Comparison of ENCODE assay signal across 8 cellular contexts in genomic region chr4:3346146-3346545, GRCh38. TPM values are rescaled to one million over a fixed set of nuclear protein-coding genes. Genes with fewer than 3 reads are reported as not detected.
DNase-seq lines count a peak whose midpoint lies in the region; ATAC-seq, FAIRE-seq and TF ChIP-seq lines count a peak whose summit lies in the region.

No MANE protein-coding gene starts in this region.

- H3K4me1 Mint-ChIP-seq in mesothelial cell of epicardium: peaks cover 17% of the 10 kb centered on the region

- POLR2A ChIA-PET in endothelial cell of umbilical vein (lab: Charles Lee): interaction anchor here (0.7 to 1.0 kb wide), 2 partner anchors 24 to 95 kb away, joined by 3 to 4 read pairs; no protein-coding TSS in a partner anchor

- no peaks in the 10 kb centered on the region for H3K9me1 ChIP-seq in endothelial cell of umbilical vein (replicated peaks; ENCODE audit: control insufficient read depth, extremely low read depth, insufficient read depth, low read length)

- H3K79me2 ChIP-seq in endothelial cell of umbilical vein (ENCODE audit: control insufficient read depth, insufficient read depth, low read length): peaks cover 23% of the 10 kb centered on the region

- FAIRE-seq in endothelial cell of umbilical vein (lab: Jason Lieb, UNC): peak; percentile 68

- BruUV-seq in endothelial cell of umbilical vein (replicated peaks; lab: Mats Ljungman, UMichigan): no TSS peak

- intact Hi-C loops in endothelial cell of umbilical vein (cut with micrococcal nuclease): loop anchor here (1.0 to 5.0 kb wide), 3 partner anchors 41 to 134 kb away; no protein-coding TSS in a partner anchor

- H3K4me3 ChIP-seq in endothelial cell of umbilical vein (replicated peaks in 1 of 3; ENCODE audit: insufficient read depth in 1 of 3, low read depth in 1 of 3, low read length in 3 of 3): no peak overlapping the region

- no peak overlapping the region for H3K27ac Mint-ChIP-seq in mesothelial cell of epicardium

- peaks cover 6% of the 10 kb centered on the region for H3K36me3 Mint-ChIP-seq in mesothelial cell of epicardium

- TF ChIP-seq CTCF in endothelial cell of umbilical vein (IDR thresholded peaks at IDR 0.05; ENCODE audit: extremely low read depth in 1 of 2, insufficient read depth in 1 of 2, low read depth in 1 of 2, low read length in 2 of 2): peak; percentile 70 to 76
- TF ChIP-seq CTCF in mesothelial cell of epicardium (IDR thresholded peaks at IDR 0.05; ENCODE audit: unreplicated experiment): peak; percentile 81

- peaks cover 0 to 6% of the 10 kb centered on the region in 2 experiments for H3K36me3 ChIP-seq in endothelial cell of umbilical vein (ENCODE audit: control insufficient read depth in 2 of 2, extremely low read depth in 1 of 2, insufficient read depth in 2 of 2, low read length in 2 of 2)

- no peak for TF ChIP-seq POLR2A in endothelial cell of umbilical vein (IDR thresholded peaks at IDR 0.05; ENCODE audit: low read depth, low read length)

- dilution Hi-C loops in endothelial cell of umbilical vein (cut with MboI; ENCODE audit: extremely low pct_ligation_motif_present, low sequenced_read_pairs): no loop called here

- ATAC-seq in GM18517 (IDR thresholded peaks at IDR 0.05; ENCODE audit: unreplicated experiment): peak; percentile 69
- ATAC-seq in GM21529 (IDR thresholded peaks at IDR 0.05; ENCODE audit: unreplicated experiment): no peak
- no peak for ATAC-seq in HG03571 (IDR thresholded peaks at IDR 0.05; ENCODE audit: unreplicated experiment)

- H3K27ac ChIP-seq in endothelial cell of umbilical vein (ENCODE audit: insufficient read depth, low read depth, low read length): no peak overlapping the region

- H3K9me3 ChIP-seq in endothelial cell of umbilical vein (replicated peaks; ENCODE audit: control insufficient read depth, insufficient read depth, low read length): no peaks in the 10 kb centered on the region

- H3K27me3 ChIP-seq in endothelial cell of umbilical vein (ENCODE audit: control insufficient read depth in 2 of 2, insufficient read depth in 2 of 2, low read length in 2 of 2): no peaks in the 10 kb centered on the region

- CTCF ChIA-PET in endothelial cell of umbilical vein (lab: Charles Lee): interaction anchor here (0.5 to 5.5 kb wide), 38 partner anchors 9 to 239 kb away, joined by 3 to 78 read pairs (median 6); partner anchors contain the start of gene HGFAC

- no peak overlapping the region for H3K4me3 Mint-ChIP-seq in mesothelial cell of epicardium

- H4K20me1 ChIP-seq in endothelial cell of umbilical vein (replicated peaks; ENCODE audit: control insufficient read depth, extremely low read depth, insufficient read depth, low read length): no peaks in the 10 kb centered on the region

- H3K9me3 Mint-ChIP-seq in mesothelial cell of epicardium: no peaks in the 10 kb centered on the region

- H3K9ac ChIP-seq in endothelial cell of umbilical vein (replicated peaks; ENCODE audit: extremely low read depth, insufficient read depth, low read length): no peak overlapping the region

- no peaks in the 10 kb centered on the region for H3K27me3 Mint-ChIP-seq in mesothelial cell of epicardium (ENCODE audit: low read depth)

- H2AFZ ChIP-seq in endothelial cell of umbilical vein (ENCODE audit: low read depth, low read length): no peak overlapping the region

- no peak overlapping the region for H3K4me2 ChIP-seq in endothelial cell of umbilical vein (ENCODE audit: insufficient read depth, low read length)

- peak; percentile 68 for DNase-seq in COLO829 (ENCODE audit: low spot score)
- DNase-seq in M059J (ENCODE audit: low read depth): peak; percentile 78
- DNase-seq in SKM-1 treated with dmso at 0.1 percent for 144 hours (lab: John Stamatoyannopoulos, UW; ENCODE audit: unreplicated experiment): peak; percentile 94
- peak; percentile 75 for DNase-seq in endothelial cell of umbilical vein (ENCODE audit: low read depth, low spot score)
- no peak for DNase-seq in mesothelial cell of epicardium (ENCODE audit: low spot score in 2 of 2, unreplicated experiment in 2 of 2)

- H3K4me1 ChIP-seq in endothelial cell of umbilical vein (ENCODE audit: control insufficient read depth, extremely low read depth, insufficient read depth, low read length): peaks cover 25% of the 10 kb centered on the region

TF ChIP-seq in endothelial cell of umbilical vein, 7 proteins besides CTCF, POLR2A, EP300 and RAD21:
- TF ChIP-seq JUN (IDR thresholded peaks at IDR 0.05; ENCODE audit: borderline replicate concordance, insufficient read depth, insufficient read length, low read depth) (no peak), GATA2 (IDR thresholded peaks at IDR 0.05; ENCODE audit: insufficient read depth, insufficient read length, low read depth, low read length) (no peak), FOS (IDR thresholded peaks at IDR 0.05; ENCODE audit: borderline replicate concordance, insufficient read depth, low read length) (no peak), POLR2AphosphoS5 (IDR thresholded peaks at IDR 0.05; ENCODE audit: insufficient read depth, low read depth, low read length) (no peak), MYC (IDR thresholded peaks at IDR 0.05; ENCODE audit: low read depth, low read length) (no peak), EZH2 (IDR thresholded peaks at IDR 0.05; ENCODE audit: borderline replicate concordance, low read depth, low read length, severe bottlenecking) (no peak)
- TF ChIP-seq, protein P1, sequence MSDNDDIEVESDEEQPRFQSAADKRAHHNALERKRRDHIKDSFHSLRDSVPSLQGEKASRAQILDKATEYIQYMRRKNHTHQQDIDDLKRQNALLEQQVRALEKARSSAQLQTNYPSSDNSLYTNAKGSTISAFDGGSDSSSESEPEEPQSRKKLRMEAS (IDR thresholded peaks at IDR 0.05; ENCODE audit: insufficient read depth, insufficient read length): no peak

RNA-seq across cellular contexts. Expression of gene RGS12, which starts 53.3 kb away (rescaled TPM):
- total RNA-seq in M059J (2014; rRNA removed; shearing (Covaris generic)): 7.5 and 15.8 TPM in 2 replicates
- total RNA-seq in endothelial cell of umbilical vein (75.4 and 78.0 TPM in 2 replicates), mesothelial cell of epicardium (75.9 to 81.9 TPM (median 78.9 TPM) in 3 replicates)
- polyA plus RNA-seq in endothelial cell of umbilical vein: 38.1 and 65.2 TPM in 2 replicates
- polyA plus RNA-seq in endothelial cell of umbilical vein (2011; cell fraction: cytosol; rRNA removed): 25.3 and 31.2 TPM in 2 replicates
- 102 and 126 TPM in 2 replicates for polyA plus RNA-seq in endothelial cell of umbilical vein (2011; cell fraction: nucleus; rRNA removed)
- 38.5 and 42.4 TPM in 2 replicates for polyA plus RNA-seq in endothelial cell of umbilical vein (2012)
- 49.0 and 68.5 TPM in 2 replicates for polyA minus RNA-seq in endothelial cell of umbilical vein
- polyA minus RNA-seq in endothelial cell of umbilical vein (2011; cell fraction: cytosol; rRNA and poly(A)+ RNA removed): 2.3 TPM
- 62.7 and 105 TPM in 2 replicates for polyA minus RNA-seq in endothelial cell of umbilical vein (2011; cell fraction: nucleus; rRNA and poly(A)+ RNA removed)

Comparison
In these comparisons a context has a peak if more than half of its experiments do, and no peak if none do; other contexts are left out.
1. DNase-seq: peak in COLO829 (single experiment), M059J (single experiment), SKM-1 treated with dmso at 0.1 percent for 144 hours (single experiment) and endothelial cell of umbilical vein (single experiment); none in mesothelial cell of epicardium (0 of 2).